In the genomic region with DNA sequence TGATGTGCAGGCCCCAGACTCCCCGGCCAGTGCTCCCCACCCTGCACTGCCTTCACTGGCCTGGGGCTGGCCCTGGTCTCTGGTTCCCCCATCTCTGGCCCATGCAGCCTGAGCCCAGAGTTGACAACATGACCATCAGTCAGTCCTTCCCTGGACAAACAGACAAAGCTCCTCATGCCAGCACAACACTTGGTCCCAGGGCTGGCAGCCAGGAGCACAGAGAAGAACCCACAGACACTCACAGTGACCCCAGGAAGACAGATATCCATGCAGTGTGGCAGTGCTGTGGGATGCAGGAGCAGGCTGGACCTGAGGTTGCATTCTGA, we compare ENCODE assay signal across 1 cellular context.
TF ChIP-seq lines count a peak whose summit lies in the region.

No MANE protein-coding gene starts in this region.

TF ChIP-seq in IMR-90, 13 proteins besides CTCF, POLR2A, EP300 and RAD21:
- TF ChIP-seq RFX5 (IDR thresholded peaks at IDR 0.05; ENCODE audit: low read depth, low read length) (no peak), MXI1 (IDR thresholded peaks at IDR 0.05; ENCODE audit: borderline replicate concordance, low read depth, low read length) (no peak), CEBPB (IDR thresholded peaks at IDR 0.05; ENCODE audit: low read depth, low read length) (no peak), SMC3 (IDR thresholded peaks at IDR 0.05; ENCODE audit: low read depth, low read length) (no peak), MAFK (IDR thresholded peaks at IDR 0.05; ENCODE audit: low read depth, low read length) (no peak), CHD1 (IDR thresholded peaks at IDR 0.05; ENCODE audit: low read depth, low read length) (no peak), RCOR1 (IDR thresholded peaks at IDR 0.05; ENCODE audit: insufficient replicate concordance, low read length) (no peak), FOS (IDR thresholded peaks at IDR 0.05; ENCODE audit: low read depth, low read length) (no peak), BHLHE40 (IDR thresholded peaks at IDR 0.05; ENCODE audit: low read depth, low read length) (no peak), MAZ (IDR thresholded peaks at IDR 0.05; ENCODE audit: borderline replicate concordance, low read depth, low read length) (no peak)
- TF ChIP-seq, protein P1, sequence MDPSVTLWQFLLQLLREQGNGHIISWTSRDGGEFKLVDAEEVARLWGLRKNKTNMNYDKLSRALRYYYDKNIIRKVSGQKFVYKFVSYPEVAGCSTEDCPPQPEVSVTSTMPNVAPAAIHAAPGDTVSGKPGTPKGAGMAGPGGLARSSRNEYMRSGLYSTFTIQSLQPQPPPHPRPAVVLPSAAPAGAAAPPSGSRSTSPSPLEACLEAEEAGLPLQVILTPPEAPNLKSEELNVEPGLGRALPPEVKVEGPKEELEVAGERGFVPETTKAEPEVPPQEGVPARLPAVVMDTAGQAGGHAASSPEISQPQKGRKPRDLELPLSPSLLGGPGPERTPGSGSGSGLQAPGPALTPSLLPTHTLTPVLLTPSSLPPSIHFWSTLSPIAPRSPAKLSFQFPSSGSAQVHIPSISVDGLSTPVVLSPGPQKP (IDR thresholded peaks at IDR 0.05; ENCODE audit: borderline replicate concordance, low read depth, low read length) = no peak
- TF ChIP-seq, protein P2, sequence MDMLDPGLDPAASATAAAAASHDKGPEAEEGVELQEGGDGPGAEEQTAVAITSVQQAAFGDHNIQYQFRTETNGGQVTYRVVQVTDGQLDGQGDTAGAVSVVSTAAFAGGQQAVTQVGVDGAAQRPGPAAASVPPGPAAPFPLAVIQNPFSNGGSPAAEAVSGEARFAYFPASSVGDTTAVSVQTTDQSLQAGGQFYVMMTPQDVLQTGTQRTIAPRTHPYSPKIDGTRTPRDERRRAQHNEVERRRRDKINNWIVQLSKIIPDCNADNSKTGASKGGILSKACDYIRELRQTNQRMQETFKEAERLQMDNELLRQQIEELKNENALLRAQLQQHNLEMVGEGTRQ (IDR thresholded peaks at IDR 0.05; ENCODE audit: low read depth, low read length) = no peak
